13 cellular contexts compared by ENCODE assay signal in genomic region chr9:93082841-93083411, GRCh38. TPM values are rescaled to one million over a fixed set of nuclear protein-coding genes. Genes with fewer than 3 reads are reported as not detected.
DNase-seq lines count a peak whose midpoint lies in the region; ATAC-seq and TF ChIP-seq lines count a peak whose summit lies in the region.
"Had no signal": no experiment of that assay in that cellular context is flagged by ENCODE, and none has a peak within 500 bp of the region (broad histone marks: within the 10 kb centered on the region; RNA-seq: fewer than 3 reads in every experiment).

No MANE protein-coding gene starts in this region.

- H3K4me3 ChIP-seq in CD8-positive, alpha-beta T cell (ENCODE audit: low read depth, low read length): peak overlapping the region; percentile 15
- H3K4me3 ChIP-seq in NT2/D1 (ENCODE audit: insufficient read length, low read depth) (no peak overlapping the region), colonic mucosa (no peak overlapping the region), osteoblast (ENCODE audit: insufficient read depth, low read length) (no peak overlapping the region)
- H3K4me3 ChIP-seq: heart right ventricle, lung had no signal

- H3K27me3 Mint-ChIP-seq in CD8-positive, alpha-beta T cell (ENCODE audit: low read depth): no peaks in the 10 kb centered on the region
- H3K27me3 Mint-ChIP-seq: activated B cell treated with CpG ODN at 0.5 μM for 24 hours had no signal

- H3K9me3 Mint-ChIP-seq in CD8-positive, alpha-beta T cell: no peaks in the 10 kb centered on the region
- H3K9me3 Mint-ChIP-seq: activated B cell treated with CpG ODN at 0.5 μM for 24 hours had no signal

- peak overlapping the region; percentile 80 for H2AFZ ChIP-seq in osteoblast (ENCODE audit: low read length)

- peaks cover 33% of the 10 kb centered on the region for H3K4me1 ChIP-seq in CD8-positive, alpha-beta T cell (ENCODE audit: insufficient read depth, low read length)
- peaks cover 17% of the 10 kb centered on the region for H3K4me1 ChIP-seq in NT2/D1 (ENCODE audit: insufficient read depth, insufficient read length)
- no peaks in the 10 kb centered on the region for H3K4me1 ChIP-seq in colonic mucosa
- peaks cover 15% of the 10 kb centered on the region for H3K4me1 ChIP-seq in osteoblast (ENCODE audit: insufficient read depth, low read length)

- peaks cover 23% of the 10 kb centered on the region for H3K4me1 Mint-ChIP-seq in CD8-positive, alpha-beta T cell (ENCODE audit: low read depth)

- intact Hi-C loops in CD8-positive, alpha-beta T cell (cut with DNase I, micrococcal nuclease): no loop called here
- intact Hi-C loops in colonic mucosa (cut with DNase I): no loop called here

- DNase-seq in CD8-positive, alpha-beta T cell: peak in 1 of 7 experiments; percentile 50
- DNase-seq in NT2/D1 (ENCODE audit: low read depth, low spot score): no peak
- DNase-seq in colonic mucosa: peak; percentile 14
- no peak for DNase-seq in osteoblast (ENCODE audit: insufficient read length, low spot score, missing footprints)
- DNase-seq in cerebellum (ENCODE audit: low spot score): no peak
- DNase-seq in RPMI8226: no peak
- DNase-seq in HK-2 (ENCODE audit: unreplicated experiment): no peak
- DNase-seq: activated B cell treated with CpG ODN at 0.5 μM for 24 hours, heart right ventricle, MM.1S had no signal

- peak overlapping the region; percentile 40 for H3K27ac ChIP-seq in CD8-positive, alpha-beta T cell (ENCODE audit: low read depth, low read length)
- H3K27ac ChIP-seq in colonic mucosa: no peak overlapping the region
- H3K27ac ChIP-seq in osteoblast (ENCODE audit: low read depth, low read length): no peak overlapping the region
- H3K27ac ChIP-seq: HL-60 had no signal

- POLR2A ChIA-PET in CD8-positive, alpha-beta T cell (lab: Charles Lee): interaction anchor here (1.6 kb wide), 1 partner anchor 19 kb away, joined by 4 read pairs; no protein-coding TSS in a partner anchor

- no peaks in the 10 kb centered on the region for H4K20me1 ChIP-seq in osteoblast (ENCODE audit: insufficient read depth, low read length)

- peaks cover 41% of the 10 kb centered on the region for H3K36me3 ChIP-seq in CD8-positive, alpha-beta T cell (ENCODE audit: insufficient read depth, low read length)
- H3K36me3 ChIP-seq in NT2/D1 (ENCODE audit: insufficient read depth, insufficient read length, low read length): no peaks in the 10 kb centered on the region
- no peaks in the 10 kb centered on the region for H3K36me3 ChIP-seq in colonic mucosa
- no peaks in the 10 kb centered on the region for H3K36me3 ChIP-seq in osteoblast (ENCODE audit: insufficient read depth, low read length)

- H3K79me2 ChIP-seq in osteoblast (ENCODE audit: insufficient read depth, low read length): no peaks in the 10 kb centered on the region

- H3K27ac Mint-ChIP-seq in CD8-positive, alpha-beta T cell: peak overlapping the region; percentile 96

- CTCF ChIA-PET in CD8-positive, alpha-beta T cell (lab: Charles Lee): interaction anchor here (1.0 to 1.4 kb wide), 4 partner anchors 18 to 222 kb away, joined by 3 to 6 read pairs (median 3); no protein-coding TSS in a partner anchor

- ATAC-seq in CD8-positive, alpha-beta T cell: peak; percentile 40
- ATAC-seq in HG03565 (IDR thresholded peaks at IDR 0.05; ENCODE audit: unreplicated experiment): no peak

- H3K4me2 ChIP-seq in osteoblast (ENCODE audit: insufficient read depth, low read length): no peak overlapping the region

- no peak for TF ChIP-seq CTCF in CD8-positive, alpha-beta T cell (IDR thresholded peaks at IDR 0.05)
- TF ChIP-seq CTCF in colonic mucosa (IDR thresholded peaks at IDR 0.05): no peak
- TF ChIP-seq CTCF in osteoblast (IDR thresholded peaks at IDR 0.05; ENCODE audit: extremely low read depth, low read depth, low read length): no peak

- no peak overlapping the region for H3K4me3 Mint-ChIP-seq in CD8-positive, alpha-beta T cell
- H3K4me3 Mint-ChIP-seq: activated B cell treated with CpG ODN at 0.5 μM for 24 hours had no signal

- H3K9ac ChIP-seq in NT2/D1 (ENCODE audit: insufficient read length, low read depth): peak overlapping the region; percentile 3
- no peak overlapping the region for H3K9ac ChIP-seq in colonic mucosa (ENCODE audit: low read depth in 2 of 2, low read length in 2 of 2)

- H3K36me3 Mint-ChIP-seq in CD8-positive, alpha-beta T cell: peaks cover 77% of the 10 kb centered on the region

- no peaks in the 10 kb centered on the region for H3K9me3 ChIP-seq in CD8-positive, alpha-beta T cell (ENCODE audit: low read length)
- H3K9me3 ChIP-seq in NT2/D1 (ENCODE audit: insufficient read depth, low read length) (no peaks in the 10 kb centered on the region), colonic mucosa (no peaks in the 10 kb centered on the region), osteoblast (ENCODE audit: low read depth, low read length) (no peaks in the 10 kb centered on the region)
- H3K9me3 ChIP-seq: heart right ventricle had no signal

- no peaks in the 10 kb centered on the region for H3K27me3 ChIP-seq in CD8-positive, alpha-beta T cell (ENCODE audit: insufficient read depth, low read length)
- H3K27me3 ChIP-seq in NT2/D1 (ENCODE audit: insufficient read depth, insufficient read length): no peaks in the 10 kb centered on the region
- H3K27me3 ChIP-seq in colonic mucosa: no peaks in the 10 kb centered on the region
- H3K27me3 ChIP-seq in osteoblast (ENCODE audit: insufficient read depth, low read length): no peaks in the 10 kb centered on the region

RNA-seq across cellular contexts. Expression of gene CARD19, which starts 13.1 kb away (rescaled TPM):
- 10 to 100 TPM; 72.1 to 78.0 TPM for total RNA-seq in CD8-positive, alpha-beta T cell
- total RNA-seq in colonic mucosa: 10 to 100 TPM; 48.6 to 56.3 TPM
- total RNA-seq in osteoblast: 38.4 and 38.6 TPM in 2 replicates
- 17.7 TPM for total RNA-seq in cerebellum

RNA-seq across cellular contexts. Expression of gene SUSD3, which starts 24.4 kb away (rescaled TPM):
- 10 to 100 TPM; 20.6 to 22.7 TPM for total RNA-seq in CD8-positive, alpha-beta T cell
- total RNA-seq in colonic mucosa: 1 to 10 TPM; 1.6 to 2.2 TPM
- total RNA-seq in osteoblast: 0.36 and 0.88 TPM in 2 replicates
- total RNA-seq in cerebellum: 0.45 TPM

RNA-seq across cellular contexts. Expression of gene NINJ1, which starts 51.1 kb away (rescaled TPM):
- total RNA-seq in CD8-positive, alpha-beta T cell: 100 to 1,000 TPM; 214 to 229 TPM
- 10 to 100 TPM; 24.5 to 29.4 TPM for total RNA-seq in colonic mucosa
- total RNA-seq in osteoblast: 33.6 and 34.7 TPM in 2 replicates
- 10.2 TPM for total RNA-seq in cerebellum

Comparison
In these comparisons a context has a peak if more than half of its experiments do, and no peak if none do; other contexts are left out.
1. RNA of gene SUSD3, which starts 24.4 kb away (total RNA-seq): 20.6 to 22.7 TPM in CD8-positive, alpha-beta T cell; 1.6 to 2.2 TPM in colonic mucosa, 0.45 TPM in cerebellum (single experiment) and 0.36 to 0.88 TPM in osteoblast; every median in the first group is over 4 times any median in the second.